Comparison of ENCODE assay signal across 18 cellular contexts in the genomic region with DNA sequence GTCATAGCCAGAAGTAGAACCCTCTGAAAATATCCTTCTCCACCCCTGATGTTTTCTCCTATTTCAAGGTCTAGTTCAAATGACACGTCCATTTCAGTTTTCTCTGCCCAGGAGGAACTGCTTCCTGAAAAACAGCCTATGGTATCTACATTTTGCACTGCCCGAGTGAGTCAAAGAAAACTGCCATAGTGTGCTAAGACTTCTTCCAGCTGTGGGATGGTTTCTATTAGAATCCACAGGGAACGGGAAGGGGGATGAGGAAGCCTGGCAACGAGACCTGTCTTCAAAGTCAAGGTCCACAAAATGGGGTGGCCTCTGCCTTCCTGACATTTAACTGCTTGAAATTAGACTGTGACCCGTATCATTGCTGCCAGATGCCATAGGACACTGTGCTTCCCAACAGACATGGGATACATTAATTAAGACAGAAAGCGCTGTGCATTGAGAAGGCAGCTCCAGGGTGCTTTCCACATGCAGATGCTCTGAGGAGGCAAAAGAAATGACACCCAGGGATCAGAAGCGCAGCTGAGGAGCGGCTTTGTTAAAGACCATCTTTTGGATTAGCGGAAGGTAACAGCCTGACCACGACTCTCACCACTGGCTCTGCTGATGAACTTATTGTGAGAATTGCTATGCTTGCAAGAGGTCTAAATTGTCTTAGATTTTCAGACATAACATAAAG.
"Had no signal": no experiment of that assay in that cellular context is flagged by ENCODE, and none has a peak within 500 bp of the region (broad histone marks: within the 10 kb centered on the region; RNA-seq: fewer than 3 reads in every experiment).

No MANE protein-coding gene starts in this region.

- H3K27ac ChIP-seq: ascending aorta, coronary artery, spleen, thoracic aorta, upper lobe of left lung had no signal

- H3K4me2 ChIP-seq: SK-N-SH had no signal

- H3K27ac Mint-ChIP-seq: activated CD4-positive, alpha-beta T cell treated with anti-CD3 and anti-CD28 coated beads, Interleukin-2, amount 10 ng/mL, durations not matched to agents 24 days and 14 days; activated CD8-positive, alpha-beta T cell treated with anti-CD3 and anti-CD28 coated beads for 36 hours; activated naive CD4-positive, alpha-beta T cell treated with anti-CD3 and anti-CD28 coated beads for 36 hours; nephron progenitor cell; stimulated activated memory B cell treated with anti-CD40 and anti-IgM and Interleukin-4, amounts not matched to agents 10 μg/mL and 1 μg/mL and 100 μg/mL, for 72 hours; T-cell had no signal

- H3K4me1 Mint-ChIP-seq: stimulated activated memory B cell treated with anti-CD40 and anti-IgM and Interleukin-4, amounts not matched to agents 10 μg/mL and 1 μg/mL and 100 μg/mL, for 72 hours had no signal

- H3K9me2 ChIP-seq: SK-N-SH had no signal

- H3K9me3 ChIP-seq: ascending aorta, sigmoid colon, SK-N-SH, spleen, thoracic aorta, upper lobe of left lung had no signal

- H3K4me3 ChIP-seq: ascending aorta, coronary artery, sigmoid colon, spleen, thoracic aorta, upper lobe of left lung had no signal

- H3K27me3 ChIP-seq: ascending aorta, sigmoid colon, upper lobe of left lung had no signal

- DNase-seq: activated CD4-positive, alpha-beta T cell treated with anti-CD3 and anti-CD28 coated beads, Interleukin-2, amount 10 ng/mL, durations not matched to agents 24 days and 14 days; activated CD8-positive, alpha-beta T cell treated with anti-CD3 and anti-CD28 coated beads for 36 hours; activated naive CD4-positive, alpha-beta T cell treated with anti-CD3 and anti-CD28 coated beads for 36 hours; activated T-cell treated with anti-CD3 and anti-CD28 coated beads, Interleukin-2, amount 50 U/mL, for 4 hours; erythroblast; nephron progenitor cell; sigmoid colon; SK-N-SH; spleen; stimulated activated CD4-positive, alpha-beta T cell treated with anti-CD3 and anti-CD28 coated beads, Interleukin-4, amount 100 ng/mL, for 4 hours; T-cell; upper lobe of left lung had no signal

- H3K9me3 Mint-ChIP-seq: activated CD4-positive, alpha-beta T cell treated with anti-CD3 and anti-CD28 coated beads, Interleukin-2, amount 10 ng/mL, durations not matched to agents 24 days and 14 days; activated CD8-positive, alpha-beta T cell treated with anti-CD3 and anti-CD28 coated beads for 36 hours; activated naive CD4-positive, alpha-beta T cell treated with anti-CD3 and anti-CD28 coated beads for 36 hours; activated T-cell treated with anti-CD3 and anti-CD28 coated beads, Interleukin-2, amount 50 U/mL, for 4 hours; central memory CD8-positive, alpha-beta T cell; stimulated activated memory B cell treated with anti-CD40 and anti-IgM and Interleukin-4, amounts not matched to agents 10 μg/mL and 1 μg/mL and 100 μg/mL, for 72 hours; T-cell had no signal

- H3K4me3 Mint-ChIP-seq: activated CD4-positive, alpha-beta T cell treated with anti-CD3 and anti-CD28 coated beads, Interleukin-2, amount 10 ng/mL, durations not matched to agents 24 days and 14 days; activated CD8-positive, alpha-beta T cell treated with anti-CD3 and anti-CD28 coated beads for 36 hours; activated naive CD4-positive, alpha-beta T cell treated with anti-CD3 and anti-CD28 coated beads for 36 hours; activated T-cell treated with anti-CD3 and anti-CD28 coated beads, Interleukin-2, amount 50 U/mL, for 4 hours; central memory CD8-positive, alpha-beta T cell; stimulated activated memory B cell treated with anti-CD40 and anti-IgM and Interleukin-4, amounts not matched to agents 10 μg/mL and 1 μg/mL and 100 μg/mL, for 72 hours; T-cell had no signal

- H3K4me1 ChIP-seq: ascending aorta, upper lobe of left lung had no signal

- ATAC-seq: activated CD8-positive, alpha-beta T cell treated with anti-CD3 and anti-CD28 coated beads for 36 hours; activated T-cell treated with anti-CD3 and anti-CD28 coated beads, Interleukin-2, amount 50 U/mL, for 4 hours; left lobe of liver; stimulated activated memory B cell treated with anti-CD40 and anti-IgM and Interleukin-4, amounts not matched to agents 10 μg/mL and 1 μg/mL and 100 μg/mL, for 72 hours; T-cell had no signal

- H3K27me3 Mint-ChIP-seq: central memory CD8-positive, alpha-beta T cell had no signal

- H3K36me3 Mint-ChIP-seq: stimulated activated memory B cell treated with anti-CD40 and anti-IgM and Interleukin-4, amounts not matched to agents 10 μg/mL and 1 μg/mL and 100 μg/mL, for 72 hours; T-cell had no signal

- H3K36me3 ChIP-seq: ascending aorta, sigmoid colon, spleen, thoracic aorta, upper lobe of left lung had no signal
